In the genomic region with DNA sequence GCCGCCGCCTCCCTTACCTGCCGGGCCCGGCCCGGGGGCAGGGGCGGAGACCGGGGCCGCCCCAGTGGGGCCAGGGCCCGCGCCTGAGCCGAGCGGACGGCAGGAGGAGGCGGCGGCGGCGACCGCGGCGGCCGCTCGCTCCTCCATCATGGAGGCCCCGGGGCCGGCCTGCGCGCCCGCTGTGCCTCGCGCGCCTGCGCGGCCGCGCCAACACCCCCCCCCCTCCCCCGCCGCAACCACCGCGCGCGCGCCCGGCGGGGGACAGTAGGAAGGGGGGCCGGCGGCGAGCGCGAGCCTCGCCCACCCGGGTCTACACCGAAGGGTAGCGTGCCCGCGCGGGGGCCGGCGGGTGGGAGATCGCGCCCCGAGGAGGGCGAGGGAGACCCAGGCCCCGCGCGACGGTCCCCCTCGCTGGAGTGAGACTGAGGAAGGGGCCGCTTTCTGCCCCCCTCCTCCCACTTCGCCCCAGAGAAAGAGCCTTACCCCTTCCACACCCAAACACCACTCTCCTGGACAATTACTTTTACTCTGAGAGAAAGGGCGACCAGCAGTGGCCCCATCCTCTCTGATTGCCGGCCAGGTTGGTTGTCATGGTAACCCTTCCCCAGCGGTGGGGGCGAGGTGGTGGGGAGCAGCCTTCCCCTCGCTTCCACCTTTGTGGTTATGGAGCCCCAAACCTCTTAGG, we compare ENCODE assay signal across 8 cellular contexts. TPM values are rescaled to one million over a fixed set of nuclear protein-coding genes. Genes with fewer than 3 reads are reported as not detected.
DNase-seq lines count a peak whose midpoint lies in the region; ATAC-seq, FAIRE-seq and TF ChIP-seq lines count a peak whose summit lies in the region.

A gene with protein sequence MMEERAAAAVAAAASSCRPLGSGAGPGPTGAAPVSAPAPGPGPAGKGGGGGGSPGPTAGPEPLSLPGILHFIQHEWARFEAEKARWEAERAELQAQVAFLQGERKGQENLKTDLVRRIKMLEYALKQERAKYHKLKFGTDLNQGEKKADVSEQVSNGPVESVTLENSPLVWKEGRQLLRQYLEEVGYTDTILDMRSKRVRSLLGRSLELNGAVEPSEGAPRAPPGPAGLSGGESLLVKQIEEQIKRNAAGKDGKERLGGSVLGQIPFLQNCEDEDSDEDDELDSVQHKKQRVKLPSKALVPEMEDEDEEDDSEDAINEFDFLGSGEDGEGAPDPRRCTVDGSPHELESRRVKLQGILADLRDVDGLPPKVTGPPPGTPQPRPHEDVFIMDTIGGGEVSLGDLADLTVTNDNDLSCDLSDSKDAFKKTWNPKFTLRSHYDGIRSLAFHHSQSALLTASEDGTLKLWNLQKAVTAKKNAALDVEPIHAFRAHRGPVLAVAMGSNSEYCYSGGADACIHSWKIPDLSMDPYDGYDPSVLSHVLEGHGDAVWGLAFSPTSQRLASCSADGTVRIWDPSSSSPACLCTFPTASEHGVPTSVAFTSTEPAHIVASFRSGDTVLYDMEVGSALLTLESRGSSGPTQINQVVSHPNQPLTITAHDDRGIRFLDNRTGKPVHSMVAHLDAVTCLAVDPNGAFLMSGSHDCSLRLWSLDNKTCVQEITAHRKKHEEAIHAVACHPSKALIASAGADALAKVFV (minus strand): TSS at position 170 of the 685 bp plus-strand sequence. CDS start 20 bp downstream, at position 150.

- TF ChIP-seq POLR2A in HepG2 (IDR thresholded peaks at IDR 0.05; ENCODE audit: insufficient read depth in 1 of 2, low read depth in 2 of 2, low read length in 2 of 2): peak in 1 of 2 experiments; percentile 55; a peak in 2 of 4 replicates

- H3K9me3 ChIP-seq in CD8-positive, alpha-beta T cell (ENCODE audit: low read length): no peaks in the 10 kb centered on the region
- H3K9me3 ChIP-seq in HepG2 (ENCODE audit: low read length): no peaks in the 10 kb centered on the region

- no peak within 1 kb of the TSS for H2AFZ ChIP-seq in HepG2 (ENCODE audit: low read length)

- peak; percentile 74 for ATAC-seq in CD8-positive, alpha-beta T cell
- peak; percentile 44 for ATAC-seq in GM21360 (IDR thresholded peaks at IDR 0.05; ENCODE audit: unreplicated experiment)
- peak; percentile 21 for ATAC-seq in HepG2

- peaks cover 33% of the 10 kb centered on the region for H3K4me1 ChIP-seq in CD8-positive, alpha-beta T cell (ENCODE audit: insufficient read depth, low read length)
- peaks cover 28% of the 10 kb centered on the region for H3K4me1 ChIP-seq in HepG2 (ENCODE audit: insufficient read depth, low read length)

- H3K9ac ChIP-seq in HepG2 (ENCODE audit: insufficient read depth, low read depth, low read length): peak within 1 kb of the TSS; percentile 94

- no peak for TF ChIP-seq CTCF in CD8-positive, alpha-beta T cell (IDR thresholded peaks at IDR 0.05)
- no peak for TF ChIP-seq CTCF in HepG2 (CRISPR knock-in tag; IDR thresholded peaks at IDR 0.05)

- POLR2A ChIA-PET in CD8-positive, alpha-beta T cell (lab: Charles Lee): interaction anchor here (1.6 kb wide), 1 partner anchor 41 kb away, joined by 3 read pairs; no protein-coding TSS in a partner anchor
- POLR2A ChIA-PET in HepG2 (lab: Yijun Ruan, JAX): interaction anchor here (1.0 to 1.4 kb wide), 2 partner anchors 30 to 110 kb away, joined by 3 read pairs; partner anchors contain the start of gene PRKD2

- peak; percentile 25; the same call in 1 of the 2 replicates for TF ChIP-seq RAD21 in HepG2 (CRISPR knock-in tag; IDR thresholded peaks at IDR 0.05)

- BruUV-seq in HepG2 (replicated peaks; lab: Mats Ljungman, UMichigan): no TSS peak

- peaks cover 28% of the 10 kb centered on the region for H4K20me1 ChIP-seq in HepG2 (ENCODE audit: insufficient read depth, low read length)

- H3K4me3 Mint-ChIP-seq in CD8-positive, alpha-beta T cell: peak within 1 kb of the TSS; percentile 89
- H3K4me3 Mint-ChIP-seq in dendritic cell treated with granulocyte-macrophage colony-stimulating factor and Interleukin-4, amounts not matched to agents 40 ng/mL and 50 ng/mL, for 4 days: peak within 1 kb of the TSS; percentile 100

- peaks cover 27% of the 10 kb centered on the region for H3K36me3 Mint-ChIP-seq in CD8-positive, alpha-beta T cell
- H3K36me3 Mint-ChIP-seq in dendritic cell treated with granulocyte-macrophage colony-stimulating factor and Interleukin-4, amounts not matched to agents 40 ng/mL and 50 ng/mL, for 4 days (ENCODE audit: low read depth): peaks cover 39% of the 10 kb centered on the region

- H3K79me2 ChIP-seq in HepG2 (ENCODE audit: insufficient read depth, low read length): peaks cover 47% of the 10 kb centered on the region

- no peaks in the 10 kb centered on the region for H3K9me3 Mint-ChIP-seq in CD8-positive, alpha-beta T cell
- H3K9me3 Mint-ChIP-seq in dendritic cell treated with granulocyte-macrophage colony-stimulating factor and Interleukin-4, amounts not matched to agents 40 ng/mL and 50 ng/mL, for 4 days: no peaks in the 10 kb centered on the region

- H3K27ac Mint-ChIP-seq in CD8-positive, alpha-beta T cell: peak within 1 kb of the TSS; percentile 88
- peak within 1 kb of the TSS; percentile 94 for H3K27ac Mint-ChIP-seq in dendritic cell treated with granulocyte-macrophage colony-stimulating factor and Interleukin-4, amounts not matched to agents 40 ng/mL and 50 ng/mL, for 4 days

- peak within 1 kb of the TSS; percentile 61 for H3K27ac ChIP-seq in CD8-positive, alpha-beta T cell (ENCODE audit: low read depth, low read length)
- peak within 1 kb of the TSS; percentile 71 for H3K27ac ChIP-seq in HepG2 (ENCODE audit: extremely low read length, insufficient read depth, low read length)

- peaks cover 3% of the 10 kb centered on the region for H3K36me3 ChIP-seq in CD8-positive, alpha-beta T cell (ENCODE audit: insufficient read depth, low read length)
- peaks cover 7 to 12% of the 10 kb centered on the region in 2 experiments; a peak in 3 of 5 replicates for H3K36me3 ChIP-seq in HepG2 (replicated peaks in 1 of 2; ENCODE audit: control insufficient read depth in 1 of 2, insufficient read depth in 2 of 2, low read length in 2 of 2)

- intact Hi-C loops in CD8-positive, alpha-beta T cell (cut with DNase I, micrococcal nuclease): loop anchor here (1.0 to 2.0 kb wide), 3 partner anchors 29 to 146 kb away; partner anchors contain the start of genes CALM3 (in 2 of the 2) and PRKD2 (in 1 of the 2)
- intact Hi-C loops in dendritic cell treated with granulocyte-macrophage colony-stimulating factor and Interleukin-4, amounts not matched to agents 40 ng/mL and 50 ng/mL, for 4 days (cut with micrococcal nuclease): no loop called here
- intact Hi-C loops in HepG2 (cut with micrococcal nuclease; ENCODE audit: unreplicated experiment): no loop called here

- no peaks in the 10 kb centered on the region for H3K27me3 Mint-ChIP-seq in CD8-positive, alpha-beta T cell (ENCODE audit: low read depth)
- H3K27me3 Mint-ChIP-seq in dendritic cell treated with granulocyte-macrophage colony-stimulating factor and Interleukin-4, amounts not matched to agents 40 ng/mL and 50 ng/mL, for 4 days: no peaks in the 10 kb centered on the region

- FAIRE-seq in HepG2 (lab: Jason Lieb, UNC): no peak

- H3K27me3 ChIP-seq in CD8-positive, alpha-beta T cell (ENCODE audit: insufficient read depth, low read length): no peaks in the 10 kb centered on the region
- no peaks in the 10 kb centered on the region; a peak in 2 of 5 replicates for H3K27me3 ChIP-seq in HepG2 (ENCODE audit: control insufficient read depth in 1 of 2, insufficient read depth in 2 of 2, low read length in 2 of 2)

- TF ChIP-seq EP300 in HepG2 (IDR thresholded peaks at IDR 0.05; ENCODE audit: low read depth in 2 of 2, low read length in 2 of 2) (no peak), HepG2 (CRISPR knock-in tag; IDR thresholded peaks at IDR 0.05; ENCODE audit: borderline replicate concordance) (no peak)

- peak within 1 kb of the TSS; percentile 96 for H3K4me2 ChIP-seq in HepG2 (ENCODE audit: low read depth, low read length)

- CTCF ChIA-PET in CD8-positive, alpha-beta T cell (lab: Charles Lee): interaction anchor here (2.8 kb wide), 1 partner anchor 42 kb away, joined by 10 read pairs; no protein-coding TSS in a partner anchor
- CTCF ChIA-PET in HepG2 (lab: Yijun Ruan, JAX; ENCODE audit: low intra/inter-chr PET ratio, low total read pairs): no interaction called here

- H3K4me1 Mint-ChIP-seq in CD8-positive, alpha-beta T cell (ENCODE audit: low read depth): peaks cover 51% of the 10 kb centered on the region
- peaks cover 66% of the 10 kb centered on the region for H3K4me1 Mint-ChIP-seq in dendritic cell treated with granulocyte-macrophage colony-stimulating factor and Interleukin-4, amounts not matched to agents 40 ng/mL and 50 ng/mL, for 4 days (ENCODE audit: low read depth)

- peak in 6 of 7 experiments; percentile 50 to 77 (median 62) for DNase-seq in CD8-positive, alpha-beta T cell
- peak; percentile 33 for DNase-seq in MV-4-11 (lab: John Stamatoyannopoulos, UW)
- peak; percentile 39 for DNase-seq in activated CD4-positive, alpha-beta T cell treated with anti-CD3 and anti-CD28 coated beads for 1 hour
- no peak for DNase-seq in HepG2 (ENCODE audit: low spot score)
- DNase-seq in stimulated activated CD4-positive, alpha-beta T cell treated with anti-CD3 and anti-CD28 coated beads, Interleukin-4, amount 100 ng/mL, for 4 hours: peak; percentile 50 to 65
- DNase-seq in NOMO-1 treated with DMSO at 0.1 percent for 48 hours (lab: John Stamatoyannopoulos, UW; ENCODE audit: unreplicated experiment): no peak

- H3K4me3 ChIP-seq in CD8-positive, alpha-beta T cell (ENCODE audit: low read depth, low read length): peak within 1 kb of the TSS; percentile 79
- peak within 1 kb of the TSS; percentile 86 to 98 (median 95) for H3K4me3 ChIP-seq in HepG2 (replicated peaks in 1 of 3; ENCODE audit: insufficient read depth in 1 of 3, low read depth in 2 of 3, low read length in 3 of 3)

- WGBS in HepG2 (ENCODE audit: low lambda C conversion rate): 28% methylated on average over 12 of the region's 73 CpGs

- in situ Hi-C loops in HepG2 (cut with HindIII; ENCODE audit: extremely low pct_ligation_motif_present, low pct_unique_long_range_greater_than_20kb): no loop called here

RNA-seq across cellular contexts. Expression of the gene that starts here (rescaled TPM):
- 100 to 1,000 TPM; 120 to 126 TPM for total RNA-seq in CD8-positive, alpha-beta T cell
- 32.2 and 43.1 TPM in 2 replicates for total RNA-seq in HepG2 (2016; rRNA removed; fragmentation: Illumina TruSeq; extraction: Trizol)
- total RNA-seq in HepG2 (2016; cell fraction: cytosol; rRNA removed; fragmentation: Illumina TruSeq; extraction: Trizol; ENCODE audit: low read depth): 13.6 and 15.4 TPM in 2 replicates
- total RNA-seq in HepG2 (2016; cell fraction: insoluble cytoplasmic fraction; rRNA removed; fragmentation: Illumina TruSeq; extraction: Trizol): 25.7 and 41.7 TPM in 2 replicates
- total RNA-seq in HepG2 (2016; cell fraction: membrane; rRNA removed; fragmentation: Illumina TruSeq; extraction: Trizol): 30.2 and 30.9 TPM in 2 replicates
- 30.6 and 31.6 TPM in 2 replicates for total RNA-seq in HepG2 (2016; cell fraction: nucleus; rRNA removed; fragmentation: Illumina TruSeq; extraction: Trizol)
- 57.3 and 80.7 TPM in 2 replicates for polyA plus RNA-seq in HepG2 (2011; rRNA removed)
- polyA plus RNA-seq in HepG2 (2011; cell fraction: cytosol; rRNA removed): 34.2 and 64.8 TPM in 2 replicates
- polyA plus RNA-seq in HepG2 (2011; cell fraction: nucleus; rRNA removed): 266 and 313 TPM in 2 replicates
- 35.6 and 48.5 TPM in 2 replicates for polyA plus RNA-seq in HepG2 (2012)
- 8.5 and 9.3 TPM in 2 replicates for polyA plus RNA-seq in HepG2 (2016; cell fraction: cytosol; fragmentation: Illumina TruSeq; extraction: Trizol; ENCODE audit: low read depth)
- 34.1 and 37.8 TPM in 2 replicates for polyA plus RNA-seq in HepG2 (2016; cell fraction: insoluble cytoplasmic fraction; fragmentation: Illumina TruSeq; extraction: Trizol; ENCODE audit: low read depth)
- 21.1 and 23.2 TPM in 2 replicates for polyA plus RNA-seq in HepG2 (2016; cell fraction: membrane; fragmentation: Illumina TruSeq; extraction: Trizol; ENCODE audit: low read depth)
- polyA plus RNA-seq in HepG2 (2016; cell fraction: nucleus; fragmentation: Illumina TruSeq; extraction: Trizol; ENCODE audit: insufficient read depth, low read depth): 78.0 and 78.1 TPM in 2 replicates
- 47.8 and 141 TPM in 2 replicates for polyA minus RNA-seq in HepG2 (2011; rRNA and poly(A)+ RNA removed; ENCODE audit: low replicate concordance)
- 30.6 and 39.4 TPM in 2 replicates for polyA minus RNA-seq in HepG2 (2011; cell fraction: cytosol; rRNA and poly(A)+ RNA removed)
- polyA minus RNA-seq in HepG2 (2011; cell fraction: nucleus; rRNA and poly(A)+ RNA removed): 37.0 and 47.4 TPM in 2 replicates

Comparison
In these comparisons a context has a peak if more than half of its experiments do, and no peak if none do; other contexts are left out.
1. ATAC-seq: peak in every context shown above with its lines; median percentile 74 in CD8-positive, alpha-beta T cell; 44 in GM21360; 21 in HepG2.
2. DNase-seq: peak in CD8-positive, alpha-beta T cell (6 of 7), MV-4-11 (single experiment), activated CD4-positive, alpha-beta T cell treated with anti-CD3 and anti-CD28 coated beads for 1 hour (single experiment) and stimulated activated CD4-positive, alpha-beta T cell treated with anti-CD3 and anti-CD28 coated beads, Interleukin-4, amount 100 ng/mL, for 4 hours (2 of 2); none in HepG2 (single experiment) and NOMO-1 treated with DMSO at 0.1 percent for 48 hours (single experiment).
3. intact Hi-C loops: an anchor here in CD8-positive, alpha-beta T cell (1.0 to 2.0 kb wide); none called in dendritic cell treated with granulocyte-macrophage colony-stimulating factor and Interleukin-4, amounts not matched to agents 40 ng/mL and 50 ng/mL, for 4 days and HepG2.